In the genomic region with DNA sequence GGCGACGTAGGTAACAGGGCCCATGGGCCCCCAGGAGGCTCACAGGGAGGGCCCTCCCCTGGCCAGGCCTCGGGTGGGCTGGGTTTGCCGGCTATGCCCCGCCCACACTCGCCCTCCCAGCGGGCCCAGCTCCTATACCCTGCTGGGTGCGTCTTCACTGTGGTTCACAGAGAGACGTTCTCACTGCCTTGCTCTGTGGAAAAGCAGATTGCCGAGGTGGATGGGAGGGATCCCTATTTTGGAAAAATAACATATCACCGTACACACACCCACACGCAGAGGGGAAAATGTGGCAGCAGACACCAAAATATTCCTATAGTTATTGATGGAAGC, we compare ENCODE assay signal across 8 cellular contexts. TPM values are rescaled to one million over a fixed set of nuclear protein-coding genes. Genes with fewer than 3 reads are reported as not detected.
DNase-seq lines count a peak whose midpoint lies in the region; ATAC-seq, FAIRE-seq and TF ChIP-seq lines count a peak whose summit lies in the region.

No MANE protein-coding gene starts in this region.

- H3K4me1 ChIP-seq in transverse colon = peaks cover 7 to 24% (median 18%) of the 10 kb centered on the region in 4 donors

- peak overlapping the region in 3 of 4 donors; percentile 57 to 65 (median 58) for H3K4me3 ChIP-seq in transverse colon

- ATAC-seq in HG02852 (IDR thresholded peaks at IDR 0.05; ENCODE audit: unreplicated experiment) (peak; percentile 33), esophagus mucosa (peak; percentile 49)

- no peak for TF ChIP-seq EP300 in transverse colon (IDR thresholded peaks at IDR 0.05; ENCODE audit: low read depth)

- peak; percentile 71 for DNase-seq in GM12892 (ENCODE audit: insufficient read length)
- peak; percentile 88 for DNase-seq in NCI-H82 (lab: John Stamatoyannopoulos, UW)
- DNase-seq in activated T-cell treated with anti-CD3 and anti-CD28 coated beads for 4 hours = peak; percentile 50
- DNase-seq in posterior vena cava (ENCODE audit: low spot score) = peak; percentile 82
- DNase-seq in transverse colon = peak; percentile 62
- DNase-seq in ecto neural progenitor cell (ENCODE audit: low spot score) = no peak

- no peak for TF ChIP-seq POLR2A in GM12892 (IDR thresholded peaks at IDR 0.05; ENCODE audit: low read depth, low read length)
- no peak for TF ChIP-seq POLR2A in transverse colon (IDR thresholded peaks at IDR 0.05)

- peak overlapping the region; percentile 76 to 86 (median 80) for H3K27ac ChIP-seq in transverse colon

- FAIRE-seq in GM12892 (lab: Jason Lieb, UNC) = peak; percentile 76

- in situ Hi-C loops in transverse colon (cut with MboI; ENCODE audit: low pct_ligation_motif_present in 1 of 4, low pct_unique_long_range_greater_than_20kb in 1 of 4, low sequenced_read_pairs in 3 of 4) = loop anchor here in 1 of 4 donors (10.0 kb wide), 1 partner anchor 239 kb away; no protein-coding TSS in a partner anchor

- H3K9me3 ChIP-seq in transverse colon = no peaks in the 10 kb centered on the region

- WGBS in transverse colon (ENCODE audit: low coverage in 1 of 2), 2 donors = 23 to 38% methylated on average over 3 to 12 of the region's 12 CpGs

- no peaks in the 10 kb centered on the region for H3K36me3 ChIP-seq in transverse colon

- intact Hi-C loops in posterior vena cava (cut with DNase I) (loop anchor here (5.0 to 10.0 kb wide), 4 partner anchors 36 to 589 kb away; no protein-coding TSS in a partner anchor), transverse colon (cut with DNase I; ENCODE audit: low total_unique reads) (no loop called here)

- no peak for TF ChIP-seq CTCF in transverse colon (IDR thresholded peaks at IDR 0.05)

- H3K27me3 ChIP-seq in transverse colon = no peaks in the 10 kb centered on the region

RNA-seq across cellular contexts. Expression of gene TMEM242, which starts 49.6 kb away (rescaled TPM):
- 2.9 TPM for polyA plus RNA-seq in GM12892 (2012; ENCODE audit: missing spikeins)
- 5.8 TPM for total RNA-seq in esophagus mucosa
- 10 to 100 TPM; 11.8 to 12.6 TPM for total RNA-seq in posterior vena cava
- total RNA-seq in transverse colon = 1 to 10 TPM in 3 of 4 donors, under 1 TPM in 1; 0.20 to 8.4 (median 5.8) TPM
